10 cellular contexts compared by ENCODE assay signal in genomic region chr5:74212336-74212735, GRCh38.
DNase-seq lines count a peak whose midpoint lies in the region; ATAC-seq and TF ChIP-seq lines count a peak whose summit lies in the region.
"Had no signal": no experiment of that assay in that cellular context is flagged by ENCODE, and none has a peak within 500 bp of the region (broad histone marks: within the 10 kb centered on the region; RNA-seq: fewer than 3 reads in every experiment).

No MANE protein-coding gene starts in this region.

- BruUV-seq in Panc1 (replicated peaks; lab: Mats Ljungman, UMichigan), result no TSS peak

- H3K27ac ChIP-seq in Panc1 (ENCODE audit: low read length), result no peak overlapping the region
- H3K27ac ChIP-seq in hepatocyte, result no peak overlapping the region

- intact Hi-C loops in Panc1 (cut with micrococcal nuclease; ENCODE audit: unreplicated experiment), result no loop called here

- H3K9me2 ChIP-seq in hepatocyte (replicated peaks; ENCODE audit: insufficient read depth), result no peaks in the 10 kb centered on the region

- peak; percentile 45 for TF ChIP-seq CTCF in AG10803 (conservative IDR thresholded peaks at IDR 0.05; ENCODE audit: low read length)
- peak; percentile 45 for TF ChIP-seq CTCF in Panc1 (IDR thresholded peaks at IDR 0.05)
- TF ChIP-seq CTCF in hepatocyte (IDR thresholded peaks at IDR 0.05; ENCODE audit: poor library complexity), result peak; percentile 15

- no peaks in the 10 kb centered on the region for H4K20me1 ChIP-seq in hepatocyte (ENCODE audit: insufficient read depth, poor library complexity, severe bottlenecking)

- DNase-seq in AG10803 (ENCODE audit: low read depth) (no peak), H4 (ENCODE audit: low spot score) (peak; percentile 25), Panc1 (ENCODE audit: low read depth, low spot score) (no peak), hepatocyte (ENCODE audit: low spot score) (no peak), NCI-H2196 (lab: John Stamatoyannopoulos, UW; ENCODE audit: unreplicated experiment) (no peak), SHP77 treated with DMSO at 0.1 percent for 48 hours (lab: John Stamatoyannopoulos, UW) (no peak)
- DNase-seq: effector CD4-positive, alpha-beta T cell; substantia nigra had no signal

- in situ Hi-C loops in Panc1 (cut with HindIII; ENCODE audit: low pct_unique_long_range_greater_than_20kb, low sequenced_read_pairs), result no loop called here

- H3K36me3 ChIP-seq in Panc1 (ENCODE audit: control insufficient read depth, insufficient read depth, low read length) (no peaks in the 10 kb centered on the region), hepatocyte (replicated peaks; ENCODE audit: insufficient read depth, low read depth) (no peaks in the 10 kb centered on the region)

- CTCF ChIA-PET in Panc1 (lab: Charles Lee), result interaction anchor here (1.0 kb wide), 1 partner anchor 429 kb away, joined by 3 read pairs; no protein-coding TSS in a partner anchor

- H3K79me2 ChIP-seq in hepatocyte, result no peaks in the 10 kb centered on the region

- no peaks in the 10 kb centered on the region for H3K9me3 ChIP-seq in Panc1 (ENCODE audit: control insufficient read depth, insufficient read depth, low read depth, low read length)
- H3K9me3 ChIP-seq in hepatocyte (ENCODE audit: low read depth), result no peaks in the 10 kb centered on the region

- H3K27me3 ChIP-seq in Panc1 (ENCODE audit: control insufficient read depth, insufficient read depth, low read length) (no peaks in the 10 kb centered on the region), hepatocyte (no peaks in the 10 kb centered on the region)

- POLR2A ChIA-PET in Panc1 (lab: Charles Lee), result interaction anchor here (0.5 kb wide), 1 partner anchor 52 kb away, joined by 8 read pairs; no protein-coding TSS in a partner anchor

- H3K4me1 ChIP-seq in Panc1 (ENCODE audit: control insufficient read depth, insufficient read depth, low read length) (no peaks in the 10 kb centered on the region), hepatocyte (ENCODE audit: insufficient read depth) (no peaks in the 10 kb centered on the region)

- H3K4me2 ChIP-seq in hepatocyte, result no peak overlapping the region

- 80% methylated on average over 5 of the region's 5 CpGs for WGBS in hepatocyte (ENCODE audit: low lambda C conversion rate, missing lambda C conversion rate)

- H3K4me3 ChIP-seq in AG10803 (ENCODE audit: low read length) (no peak overlapping the region), Panc1 (ENCODE audit: low read depth in 2 of 2, low read length in 2 of 2) (no peak overlapping the region), hepatocyte (no peak overlapping the region)

- H2AFZ ChIP-seq in hepatocyte, result no peak overlapping the region

- ATAC-seq in Panc1 (no peak), HG03108 (IDR thresholded peaks at IDR 0.05; ENCODE audit: unreplicated experiment) (no peak), GM19023 (IDR thresholded peaks at IDR 0.05; ENCODE audit: unreplicated experiment) (no peak)
